ENCODE assay signal across 10 cellular contexts in genomic region chr3:30628188-30628930, GRCh38. TPM values are rescaled to one million over a fixed set of nuclear protein-coding genes. Genes with fewer than 3 reads are reported as not detected.
DNase-seq lines count a peak whose midpoint lies in the region; ATAC-seq and TF ChIP-seq lines count a peak whose summit lies in the region.
"Had no signal": no experiment of that assay in that cellular context is flagged by ENCODE, and none has a peak within 500 bp of the region (broad histone marks: within the 10 kb centered on the region; RNA-seq: fewer than 3 reads in every experiment).

No MANE protein-coding gene starts in this region.

- peak overlapping the region; percentile 64 for H3K4me3 Mint-ChIP-seq in activated naive CD8-positive, alpha-beta T cell treated with anti-CD3 and anti-CD28 coated beads for 36 hours
- peak overlapping the region; percentile 37 for H3K4me3 Mint-ChIP-seq in memory B cell

- TF ChIP-seq CTCF in heart left ventricle (IDR thresholded peaks at IDR 0.05) = no peak

- TF ChIP-seq POLR2A in heart left ventricle (IDR thresholded peaks at IDR 0.05) = no peak

- H3K27me3 ChIP-seq in heart left ventricle = no peaks in the 10 kb centered on the region
- H3K27me3 ChIP-seq: SJSA1, thyroid gland had no signal

- H3K9me3 Mint-ChIP-seq in activated naive CD8-positive, alpha-beta T cell treated with anti-CD3 and anti-CD28 coated beads for 36 hours = peaks cover 2% of the 10 kb centered on the region
- H3K9me3 Mint-ChIP-seq in memory B cell = no peaks in the 10 kb centered on the region

- no peaks in the 10 kb centered on the region for H3K9me3 ChIP-seq in heart left ventricle
- H3K9me3 ChIP-seq: SJSA1, thyroid gland had no signal

- no peak overlapping the region for H3K4me3 ChIP-seq in heart left ventricle
- H3K4me3 ChIP-seq in urinary bladder (ENCODE audit: low read depth, low read length) = no peak overlapping the region
- H3K4me3 ChIP-seq: SJSA1, thyroid gland had no signal

- peaks cover 77% of the 10 kb centered on the region for H3K36me3 Mint-ChIP-seq in activated naive CD8-positive, alpha-beta T cell treated with anti-CD3 and anti-CD28 coated beads for 36 hours
- H3K36me3 Mint-ChIP-seq in memory B cell = peaks cover 15% of the 10 kb centered on the region

- WGBS in heart left ventricle, 4 donors = 44 to 57% (median 53%) methylated on average over 4 of the region's 4 CpGs
- WGBS in urinary bladder = 74% methylated on average over 4 of the region's 4 CpGs

- intact Hi-C loops in heart left ventricle (cut with DNase I) (no loop called here), left ventricle myocardium superior (cut with micrococcal nuclease) (no loop called here)

- H3K27ac ChIP-seq in heart left ventricle (peak overlapping the region; percentile 50 to 92 (median 69)), urinary bladder (ENCODE audit: low read depth) (peak overlapping the region; percentile 33)
- H3K27ac ChIP-seq: SJSA1 had no signal

- H3K36me3 ChIP-seq in heart left ventricle (peaks cover 0 to 68% (median 11%) of the 10 kb centered on the region in 9 donors), urinary bladder (ENCODE audit: insufficient read depth) (no peaks in the 10 kb centered on the region)
- H3K36me3 ChIP-seq: thyroid gland had no signal

- no peaks in the 10 kb centered on the region for H3K27me3 Mint-ChIP-seq in activated naive CD8-positive, alpha-beta T cell treated with anti-CD3 and anti-CD28 coated beads for 36 hours
- no peaks in the 10 kb centered on the region for H3K27me3 Mint-ChIP-seq in memory B cell

- peak overlapping the region; percentile 94 for H3K27ac Mint-ChIP-seq in activated naive CD8-positive, alpha-beta T cell treated with anti-CD3 and anti-CD28 coated beads for 36 hours
- peak overlapping the region; percentile 90 for H3K27ac Mint-ChIP-seq in memory B cell

- ATAC-seq in heart left ventricle = no peak
- no peak for ATAC-seq in left ventricle myocardium superior
- ATAC-seq in memory B cell (ENCODE audit: low read depth) = no peak
- ATAC-seq in GM21526 (IDR thresholded peaks at IDR 0.05; ENCODE audit: low FRiP score, unreplicated experiment) = no peak

- DNase-seq in heart left ventricle (no peak), left ventricle myocardium superior (no peak), memory B cell (ENCODE audit: low spot score in 2 of 2) (no peak), amygdala (lab: John Stamatoyannopoulos, UW) (no peak), NCI-H1417 treated with DMSO at 0.1 percent for 48 hours (lab: John Stamatoyannopoulos, UW) (no peak)
- DNase-seq in activated naive CD8-positive, alpha-beta T cell treated with anti-CD3 and anti-CD28 coated beads for 36 hours = no peak

- peaks cover 19 to 100% (median 89%) of the 10 kb centered on the region in 12 donors for H3K4me1 ChIP-seq in heart left ventricle
- peaks cover 2% of the 10 kb centered on the region for H3K4me1 ChIP-seq in urinary bladder (ENCODE audit: insufficient read depth)

- peaks cover 87% of the 10 kb centered on the region for H3K4me1 Mint-ChIP-seq in activated naive CD8-positive, alpha-beta T cell treated with anti-CD3 and anti-CD28 coated beads for 36 hours
- H3K4me1 Mint-ChIP-seq in memory B cell = peaks cover 61% of the 10 kb centered on the region

RNA-seq across cellular contexts. Expression of gene TGFBR2, which starts 22.0 kb away (rescaled TPM):
- total RNA-seq in heart left ventricle (100 to 1,000 TPM in 7 of 9 donors, 10 to 100 TPM in 2; 82.4 to 217 (median 143) TPM), left ventricle myocardium superior (175 TPM), urinary bladder (128 TPM)
- polyA plus RNA-seq in heart left ventricle (100 to 1,000 TPM in 1 of 2 donors, 10 to 100 TPM in 1; 13.8 to 153 TPM), urinary bladder (161 TPM)
- 10 to 100 TPM; 64.1 to 65.1 TPM for total RNA-seq in activated naive CD8-positive, alpha-beta T cell treated with anti-CD3 and anti-CD28 coated beads for 36 hours
